Comparison of ENCODE assay signal across 1 cellular context in the genomic region with DNA sequence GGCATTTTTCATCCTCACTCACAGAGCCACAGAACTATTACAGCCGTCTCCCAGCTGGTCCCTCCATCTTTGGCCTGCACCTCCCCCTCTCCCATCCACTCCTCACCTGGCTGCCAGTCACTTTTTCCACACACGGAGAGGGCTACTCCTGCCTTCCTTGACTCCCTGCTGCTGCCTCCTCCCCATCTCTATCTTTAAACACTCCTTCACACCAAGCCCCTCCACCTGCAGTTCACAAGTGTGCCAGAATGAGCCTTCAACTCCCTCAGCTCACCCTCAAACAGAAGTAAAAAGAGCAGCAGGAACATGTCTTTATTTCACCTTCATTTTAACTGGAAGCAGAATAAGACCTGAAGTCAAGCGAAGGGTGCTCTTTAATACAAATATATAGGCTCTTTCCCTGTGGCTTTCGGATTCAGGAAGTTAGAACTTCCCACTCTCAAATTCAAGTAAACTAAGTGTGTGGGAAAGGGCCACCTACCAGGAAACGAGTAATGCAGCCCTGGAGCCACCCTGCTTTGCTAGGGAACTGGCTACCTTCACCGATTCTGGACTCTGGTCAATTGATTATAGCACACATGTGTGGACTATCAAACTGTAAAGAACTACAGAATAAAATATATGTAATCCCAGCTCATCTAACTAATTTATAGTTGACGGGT.
TF ChIP-seq lines count a peak whose summit lies in the region.

No MANE protein-coding gene starts in this region.

TF ChIP-seq in H1, 55 proteins besides CTCF, POLR2A, EP300 and RAD21:
- TF ChIP-seq EGR1 (IDR thresholded peaks at IDR 0.05; ENCODE audit: borderline replicate concordance, low read depth, low read length): no peak
- TF ChIP-seq, protein P1, sequence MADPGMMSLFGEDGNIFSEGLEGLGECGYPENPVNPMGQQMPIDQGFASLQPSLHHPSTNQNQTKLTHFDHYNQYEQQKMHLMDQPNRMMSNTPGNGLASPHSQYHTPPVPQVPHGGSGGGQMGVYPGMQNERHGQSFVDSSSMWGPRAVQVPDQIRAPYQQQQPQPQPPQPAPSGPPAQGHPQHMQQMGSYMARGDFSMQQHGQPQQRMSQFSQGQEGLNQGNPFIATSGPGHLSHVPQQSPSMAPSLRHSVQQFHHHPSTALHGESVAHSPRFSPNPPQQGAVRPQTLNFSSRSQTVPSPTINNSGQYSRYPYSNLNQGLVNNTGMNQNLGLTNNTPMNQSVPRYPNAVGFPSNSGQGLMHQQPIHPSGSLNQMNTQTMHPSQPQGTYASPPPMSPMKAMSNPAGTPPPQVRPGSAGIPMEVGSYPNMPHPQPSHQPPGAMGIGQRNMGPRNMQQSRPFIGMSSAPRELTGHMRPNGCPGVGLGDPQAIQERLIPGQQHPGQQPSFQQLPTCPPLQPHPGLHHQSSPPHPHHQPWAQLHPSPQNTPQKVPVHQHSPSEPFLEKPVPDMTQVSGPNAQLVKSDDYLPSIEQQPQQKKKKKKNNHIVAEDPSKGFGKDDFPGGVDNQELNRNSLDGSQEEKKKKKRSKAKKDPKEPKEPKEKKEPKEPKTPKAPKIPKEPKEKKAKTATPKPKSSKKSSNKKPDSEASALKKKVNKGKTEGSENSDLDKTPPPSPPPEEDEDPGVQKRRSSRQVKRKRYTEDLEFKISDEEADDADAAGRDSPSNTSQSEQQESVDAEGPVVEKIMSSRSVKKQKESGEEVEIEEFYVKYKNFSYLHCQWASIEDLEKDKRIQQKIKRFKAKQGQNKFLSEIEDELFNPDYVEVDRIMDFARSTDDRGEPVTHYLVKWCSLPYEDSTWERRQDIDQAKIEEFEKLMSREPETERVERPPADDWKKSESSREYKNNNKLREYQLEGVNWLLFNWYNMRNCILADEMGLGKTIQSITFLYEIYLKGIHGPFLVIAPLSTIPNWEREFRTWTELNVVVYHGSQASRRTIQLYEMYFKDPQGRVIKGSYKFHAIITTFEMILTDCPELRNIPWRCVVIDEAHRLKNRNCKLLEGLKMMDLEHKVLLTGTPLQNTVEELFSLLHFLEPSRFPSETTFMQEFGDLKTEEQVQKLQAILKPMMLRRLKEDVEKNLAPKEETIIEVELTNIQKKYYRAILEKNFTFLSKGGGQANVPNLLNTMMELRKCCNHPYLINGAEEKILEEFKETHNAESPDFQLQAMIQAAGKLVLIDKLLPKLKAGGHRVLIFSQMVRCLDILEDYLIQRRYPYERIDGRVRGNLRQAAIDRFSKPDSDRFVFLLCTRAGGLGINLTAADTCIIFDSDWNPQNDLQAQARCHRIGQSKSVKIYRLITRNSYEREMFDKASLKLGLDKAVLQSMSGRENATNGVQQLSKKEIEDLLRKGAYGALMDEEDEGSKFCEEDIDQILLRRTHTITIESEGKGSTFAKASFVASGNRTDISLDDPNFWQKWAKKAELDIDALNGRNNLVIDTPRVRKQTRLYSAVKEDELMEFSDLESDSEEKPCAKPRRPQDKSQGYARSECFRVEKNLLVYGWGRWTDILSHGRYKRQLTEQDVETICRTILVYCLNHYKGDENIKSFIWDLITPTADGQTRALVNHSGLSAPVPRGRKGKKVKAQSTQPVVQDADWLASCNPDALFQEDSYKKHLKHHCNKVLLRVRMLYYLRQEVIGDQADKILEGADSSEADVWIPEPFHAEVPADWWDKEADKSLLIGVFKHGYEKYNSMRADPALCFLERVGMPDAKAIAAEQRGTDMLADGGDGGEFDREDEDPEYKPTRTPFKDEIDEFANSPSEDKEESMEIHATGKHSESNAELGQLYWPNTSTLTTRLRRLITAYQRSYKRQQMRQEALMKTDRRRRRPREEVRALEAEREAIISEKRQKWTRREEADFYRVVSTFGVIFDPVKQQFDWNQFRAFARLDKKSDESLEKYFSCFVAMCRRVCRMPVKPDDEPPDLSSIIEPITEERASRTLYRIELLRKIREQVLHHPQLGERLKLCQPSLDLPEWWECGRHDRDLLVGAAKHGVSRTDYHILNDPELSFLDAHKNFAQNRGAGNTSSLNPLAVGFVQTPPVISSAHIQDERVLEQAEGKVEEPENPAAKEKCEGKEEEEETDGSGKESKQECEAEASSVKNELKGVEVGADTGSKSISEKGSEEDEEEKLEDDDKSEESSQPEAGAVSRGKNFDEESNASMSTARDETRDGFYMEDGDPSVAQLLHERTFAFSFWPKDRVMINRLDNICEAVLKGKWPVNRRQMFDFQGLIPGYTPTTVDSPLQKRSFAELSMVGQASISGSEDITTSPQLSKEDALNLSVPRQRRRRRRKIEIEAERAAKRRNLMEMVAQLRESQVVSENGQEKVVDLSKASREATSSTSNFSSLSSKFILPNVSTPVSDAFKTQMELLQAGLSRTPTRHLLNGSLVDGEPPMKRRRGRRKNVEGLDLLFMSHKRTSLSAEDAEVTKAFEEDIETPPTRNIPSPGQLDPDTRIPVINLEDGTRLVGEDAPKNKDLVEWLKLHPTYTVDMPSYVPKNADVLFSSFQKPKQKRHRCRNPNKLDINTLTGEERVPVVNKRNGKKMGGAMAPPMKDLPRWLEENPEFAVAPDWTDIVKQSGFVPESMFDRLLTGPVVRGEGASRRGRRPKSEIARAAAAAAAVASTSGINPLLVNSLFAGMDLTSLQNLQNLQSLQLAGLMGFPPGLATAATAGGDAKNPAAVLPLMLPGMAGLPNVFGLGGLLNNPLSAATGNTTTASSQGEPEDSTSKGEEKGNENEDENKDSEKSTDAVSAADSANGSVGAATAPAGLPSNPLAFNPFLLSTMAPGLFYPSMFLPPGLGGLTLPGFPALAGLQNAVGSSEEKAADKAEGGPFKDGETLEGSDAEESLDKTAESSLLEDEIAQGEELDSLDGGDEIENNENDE (IDR thresholded peaks at IDR 0.05; ENCODE audit: insufficient replicate concordance, low read length): no peak
- no peak for TF ChIP-seq CEBPB (IDR thresholded peaks at IDR 0.05; ENCODE audit: low read depth, low read length)
- TF ChIP-seq CREB1 (IDR thresholded peaks at IDR 0.05): no peak
